ENCODE assay signal across 2 cellular contexts in the genomic region with DNA sequence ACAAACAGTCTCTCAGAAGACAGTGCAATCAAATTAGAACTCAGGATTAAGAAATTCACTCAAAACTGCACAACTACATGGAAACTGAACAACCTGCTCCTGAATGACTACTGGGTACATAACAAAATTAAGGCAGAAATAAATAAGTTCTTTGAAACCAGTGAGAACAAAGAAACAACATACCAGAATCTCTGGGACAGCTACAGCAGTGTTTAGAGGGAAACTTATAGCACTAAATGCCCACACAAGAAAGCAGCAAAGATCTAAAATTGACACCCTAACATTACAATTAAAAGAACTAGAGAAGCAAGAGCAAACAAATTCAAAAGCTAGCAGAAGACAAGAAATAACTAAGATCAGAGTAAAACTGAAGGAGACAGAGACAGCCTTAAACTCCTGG. TPM values are rescaled to one million over a fixed set of nuclear protein-coding genes. Genes with fewer than 3 reads are reported as not detected.
"Had no signal": no experiment of that assay in that cellular context is flagged by ENCODE, and none has a peak within 500 bp of the region (broad histone marks: within the 10 kb centered on the region; RNA-seq: fewer than 3 reads in every experiment).

No MANE protein-coding gene starts in this region.

RNA-seq across cellular contexts. Expression of a gene that starts 12.7 kb away (rescaled TPM):
- total RNA-seq: smooth muscle cell had no signal
- polyA plus RNA-seq: naive thymus-derived CD8-positive, alpha-beta T cell; smooth muscle cell had no signal
